Comparison of ENCODE assay signal across 15 cellular contexts in the genomic region with DNA sequence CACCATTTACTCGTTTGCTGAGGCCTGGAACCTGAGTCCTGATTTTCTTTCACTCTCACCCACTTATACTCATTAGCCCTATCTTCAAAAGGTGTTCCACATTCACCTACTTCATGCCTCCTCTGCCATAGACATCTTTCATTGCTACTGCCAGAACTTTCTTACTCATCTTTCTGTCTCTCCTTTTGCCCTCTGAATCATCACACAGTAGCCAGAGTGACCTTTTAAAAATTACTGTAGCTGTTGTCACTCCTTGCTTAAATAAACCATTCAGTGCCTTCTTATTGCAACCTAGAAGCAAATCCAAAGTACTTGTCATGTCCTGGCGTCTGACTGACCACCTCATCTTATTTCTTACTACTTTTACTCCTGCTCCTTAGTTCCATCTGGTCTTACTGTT. TPM values are rescaled to one million over a fixed set of nuclear protein-coding genes. Genes with fewer than 3 reads are reported as not detected.
DNase-seq lines count a peak whose midpoint lies in the region; ATAC-seq and TF ChIP-seq lines count a peak whose summit lies in the region.
"Had no signal": no experiment of that assay in that cellular context is flagged by ENCODE, and none has a peak within 500 bp of the region (broad histone marks: within the 10 kb centered on the region; RNA-seq: fewer than 3 reads in every experiment).

No MANE protein-coding gene starts in this region.

- TF ChIP-seq CTCF in SK-N-SH (IDR thresholded peaks at IDR 0.05) (no peak), fibroblast of villous mesenchyme (IDR thresholded peaks at IDR 0.05; ENCODE audit: insufficient read depth, low read depth, low read length) (no peak)

- H3K79me2 ChIP-seq in SK-N-SH (ENCODE audit: insufficient read depth): peaks cover 85% of the 10 kb centered on the region

- no peaks in the 10 kb centered on the region for H3K9me2 ChIP-seq in SK-N-SH

- H3K4me3 Mint-ChIP-seq in activated naive CD8-positive, alpha-beta T cell treated with anti-CD3 and anti-CD28 coated beads, Interleukin-2, amount 50 U/mL, for 24 hours: no peak overlapping the region
- no peak overlapping the region for H3K4me3 Mint-ChIP-seq in activated naive CD8-positive, alpha-beta T cell treated with anti-CD3 and anti-CD28 coated beads for 36 hours
- no peak overlapping the region for H3K4me3 Mint-ChIP-seq in stimulated activated effector memory CD8-positive, alpha-beta T cell treated with anti-CD3 and anti-CD28 coated beads, Interleukin-12 subunit alpha, Interleukin-12 subunit beta, amount 100 ng/mL, for 72 hours
- H3K4me3 Mint-ChIP-seq: B cell had no signal

- H3K36me3 ChIP-seq in SK-N-SH (replicated peaks in 1 of 2; ENCODE audit: control insufficient read depth in 1 of 2, insufficient read depth in 2 of 2, low read length in 1 of 2): peaks cover 52 to 71% of the 10 kb centered on the region in 2 experiments

- 6% methylated on average over 2 of the region's 2 CpGs for WGBS in SK-N-SH (ENCODE audit: low lambda C conversion rate)

- H3K9ac ChIP-seq in SK-N-SH: no peak overlapping the region; the same call in 1 of the 2 replicates

- peak; percentile 84 for ATAC-seq in activated naive CD8-positive, alpha-beta T cell treated with anti-CD3 and anti-CD28 coated beads, Interleukin-2, amount 50 U/mL, for 24 hours
- peak; percentile 76 for ATAC-seq in stimulated activated effector memory CD8-positive, alpha-beta T cell treated with anti-CD3 and anti-CD28 coated beads, Interleukin-12 subunit alpha, Interleukin-12 subunit beta, amount 100 ng/mL, for 72 hours
- no peak for ATAC-seq in GM21515 (IDR thresholded peaks at IDR 0.05; ENCODE audit: unreplicated experiment)

- H3K4me3 ChIP-seq in SK-N-SH (ENCODE audit: low read depth in 2 of 2, low read length in 1 of 2): no peak overlapping the region
- no peak overlapping the region for H3K4me3 ChIP-seq in fibroblast of villous mesenchyme (ENCODE audit: low read depth, low read length)

- no peaks in the 10 kb centered on the region for H3K9me3 ChIP-seq in SK-N-SH

- TF ChIP-seq EP300 in SK-N-SH (IDR thresholded peaks at IDR 0.05; ENCODE audit: borderline replicate concordance in 1 of 2, low read depth in 1 of 2, low read length in 1 of 2): peak in 1 of 2 experiments; percentile 53; a peak in 1 of 4 replicates

- H3K36me3 Mint-ChIP-seq in activated naive CD8-positive, alpha-beta T cell treated with anti-CD3 and anti-CD28 coated beads, Interleukin-2, amount 50 U/mL, for 24 hours (ENCODE audit: low read depth): peaks cover 56% of the 10 kb centered on the region
- H3K36me3 Mint-ChIP-seq in activated naive CD8-positive, alpha-beta T cell treated with anti-CD3 and anti-CD28 coated beads for 36 hours: peaks cover 30% of the 10 kb centered on the region
- H3K36me3 Mint-ChIP-seq in stimulated activated effector memory CD8-positive, alpha-beta T cell treated with anti-CD3 and anti-CD28 coated beads, Interleukin-12 subunit alpha, Interleukin-12 subunit beta, amount 100 ng/mL, for 72 hours: peaks cover 73% of the 10 kb centered on the region

- peaks cover 75% of the 10 kb centered on the region for H4K20me1 ChIP-seq in SK-N-SH (ENCODE audit: insufficient read depth)

- no peaks in the 10 kb centered on the region for H3K27me3 ChIP-seq in SK-N-SH (ENCODE audit: insufficient read depth)

- H3K4me2 ChIP-seq in SK-N-SH: peak overlapping the region; percentile 42

- H3K27me3 Mint-ChIP-seq in activated naive CD8-positive, alpha-beta T cell treated with anti-CD3 and anti-CD28 coated beads, Interleukin-2, amount 50 U/mL, for 24 hours: no peaks in the 10 kb centered on the region
- H3K27me3 Mint-ChIP-seq in activated naive CD8-positive, alpha-beta T cell treated with anti-CD3 and anti-CD28 coated beads for 36 hours: no peaks in the 10 kb centered on the region
- H3K27me3 Mint-ChIP-seq: B cell had no signal

- TF ChIP-seq RAD21 in SK-N-SH (IDR thresholded peaks at IDR 0.05; ENCODE audit: low read length): no peak

- CTCF ChIA-PET in SK-N-SH (lab: Yijun Ruan, JAX): interaction anchor here (1.4 to 1.8 kb wide), 2 partner anchors 65 to 132 kb away, joined by 3 to 4 read pairs; no protein-coding TSS in a partner anchor

- H3K4me1 ChIP-seq in SK-N-SH (ENCODE audit: control insufficient read depth in 1 of 2, insufficient read depth in 2 of 2, low read depth in 1 of 2, low read length in 1 of 2): peaks cover 16 to 17% of the 10 kb centered on the region in 2 experiments; a peak in 3 of 4 replicates

- H2AFZ ChIP-seq in SK-N-SH (ENCODE audit: low read depth): no peak overlapping the region

- H3K9me3 Mint-ChIP-seq in activated naive CD8-positive, alpha-beta T cell treated with anti-CD3 and anti-CD28 coated beads, Interleukin-2, amount 50 U/mL, for 24 hours: no peaks in the 10 kb centered on the region
- no peaks in the 10 kb centered on the region for H3K9me3 Mint-ChIP-seq in activated naive CD8-positive, alpha-beta T cell treated with anti-CD3 and anti-CD28 coated beads for 36 hours
- no peaks in the 10 kb centered on the region for H3K9me3 Mint-ChIP-seq in stimulated activated effector memory CD8-positive, alpha-beta T cell treated with anti-CD3 and anti-CD28 coated beads, Interleukin-12 subunit alpha, Interleukin-12 subunit beta, amount 100 ng/mL, for 72 hours

- DNase-seq in activated naive CD8-positive, alpha-beta T cell treated with anti-CD3 and anti-CD28 coated beads, Interleukin-2, amount 50 U/mL, for 24 hours: no peak
- DNase-seq in activated naive CD8-positive, alpha-beta T cell treated with anti-CD3 and anti-CD28 coated beads for 36 hours: no peak
- DNase-seq in SK-N-SH (no peak), fibroblast of villous mesenchyme (ENCODE audit: low read depth) (peak; percentile 44), AML-193 (lab: John Stamatoyannopoulos, UW) (no peak), GM19240 (ENCODE audit: insufficient read length, low spot score) (no peak)
- DNase-seq in stimulated activated effector memory CD8-positive, alpha-beta T cell treated with anti-CD3 and anti-CD28 coated beads, Interleukin-12 subunit alpha, Interleukin-12 subunit beta, amount 100 ng/mL, for 72 hours (ENCODE audit: low spot score in 2 of 2): no peak
- DNase-seq: caudate nucleus; KG1; NCI-H2107; nucleus accumbens; OCI-M1; stimulated activated CD4-positive, alpha-beta T cell treated with anti-CD3 and anti-CD28 coated beads, Interleukin-4, amount 100 ng/mL, for 4 hours had no signal

- peaks cover 23% of the 10 kb centered on the region for H3K4me1 Mint-ChIP-seq in activated naive CD8-positive, alpha-beta T cell treated with anti-CD3 and anti-CD28 coated beads, Interleukin-2, amount 50 U/mL, for 24 hours
- peaks cover 23% of the 10 kb centered on the region for H3K4me1 Mint-ChIP-seq in activated naive CD8-positive, alpha-beta T cell treated with anti-CD3 and anti-CD28 coated beads for 36 hours
- H3K4me1 Mint-ChIP-seq in stimulated activated effector memory CD8-positive, alpha-beta T cell treated with anti-CD3 and anti-CD28 coated beads, Interleukin-12 subunit alpha, Interleukin-12 subunit beta, amount 100 ng/mL, for 72 hours: peaks cover 36% of the 10 kb centered on the region

- H3K27ac ChIP-seq in SK-N-SH (ENCODE audit: low read depth in 2 of 2, low read length in 1 of 2): peak overlapping the region; percentile 83 to 95

- H3F3A ChIP-seq in SK-N-SH (replicated peaks; ENCODE audit: insufficient read depth): peaks cover 41% of the 10 kb centered on the region

- POLR2A ChIA-PET in SK-N-SH (lab: Yijun Ruan, JAX): no interaction called here

- peak overlapping the region; percentile 30 for H3K27ac Mint-ChIP-seq in activated naive CD8-positive, alpha-beta T cell treated with anti-CD3 and anti-CD28 coated beads, Interleukin-2, amount 50 U/mL, for 24 hours
- H3K27ac Mint-ChIP-seq in activated naive CD8-positive, alpha-beta T cell treated with anti-CD3 and anti-CD28 coated beads for 36 hours: no peak overlapping the region
- peak overlapping the region; percentile 24 for H3K27ac Mint-ChIP-seq in stimulated activated effector memory CD8-positive, alpha-beta T cell treated with anti-CD3 and anti-CD28 coated beads, Interleukin-12 subunit alpha, Interleukin-12 subunit beta, amount 100 ng/mL, for 72 hours
- H3K27ac Mint-ChIP-seq: B cell had no signal

TF ChIP-seq in SK-N-SH, 30 proteins besides CTCF, POLR2A, EP300 and RAD21 (continues in another document):
- TF ChIP-seq TCF12 (IDR thresholded peaks at IDR 0.05): peak; percentile 58; the same call in 1 of the 2 replicates
- TF ChIP-seq, protein P1, sequence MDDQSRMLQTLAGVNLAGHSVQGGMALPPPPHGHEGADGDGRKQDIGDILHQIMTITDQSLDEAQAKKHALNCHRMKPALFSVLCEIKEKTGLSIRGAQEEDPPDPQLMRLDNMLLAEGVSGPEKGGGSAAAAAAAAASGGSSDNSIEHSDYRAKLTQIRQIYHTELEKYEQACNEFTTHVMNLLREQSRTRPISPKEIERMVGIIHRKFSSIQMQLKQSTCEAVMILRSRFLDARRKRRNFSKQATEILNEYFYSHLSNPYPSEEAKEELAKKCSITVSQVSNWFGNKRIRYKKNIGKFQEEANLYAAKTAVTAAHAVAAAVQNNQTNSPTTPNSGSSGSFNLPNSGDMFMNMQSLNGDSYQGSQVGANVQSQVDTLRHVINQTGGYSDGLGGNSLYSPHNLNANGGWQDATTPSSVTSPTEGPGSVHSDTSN (IDR thresholded peaks at IDR 0.05): peak; percentile 83
- no peak for TF ChIP-seq FOXM1 (IDR thresholded peaks at IDR 0.05; ENCODE audit: low read depth)
- peak; percentile 87 for TF ChIP-seq JUND (IDR thresholded peaks at IDR 0.05)
- peak; percentile 16; the same call in 1 of the 2 replicates for TF ChIP-seq POLR2AphosphoS5 (IDR thresholded peaks at IDR 0.05; ENCODE audit: low read depth, low read length)
- no peak for TF ChIP-seq MXI1 (IDR thresholded peaks at IDR 0.05; ENCODE audit: low read depth, low read length)
- no peak for TF ChIP-seq RCOR1 (IDR thresholded peaks at IDR 0.05; ENCODE audit: low read length)
- TF ChIP-seq, protein P2, sequence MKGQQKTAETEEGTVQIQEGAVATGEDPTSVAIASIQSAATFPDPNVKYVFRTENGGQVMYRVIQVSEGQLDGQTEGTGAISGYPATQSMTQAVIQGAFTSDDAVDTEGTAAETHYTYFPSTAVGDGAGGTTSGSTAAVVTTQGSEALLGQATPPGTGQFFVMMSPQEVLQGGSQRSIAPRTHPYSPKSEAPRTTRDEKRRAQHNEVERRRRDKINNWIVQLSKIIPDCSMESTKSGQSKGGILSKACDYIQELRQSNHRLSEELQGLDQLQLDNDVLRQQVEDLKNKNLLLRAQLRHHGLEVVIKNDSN (IDR thresholded peaks at IDR 0.05; ENCODE audit: borderline replicate concordance, low read depth): no peak
- TF ChIP-seq RXRA (IDR thresholded peaks at IDR 0.05; ENCODE audit: borderline replicate concordance, low read depth): peak; percentile 98

RNA-seq across cellular contexts. Expression of a gene that starts 38.2 kb away (rescaled TPM):
- total RNA-seq in activated naive CD8-positive, alpha-beta T cell treated with anti-CD3 and anti-CD28 coated beads for 36 hours: 100 to 1,000 TPM; 124 to 130 TPM
- 202 and 257 TPM in 2 replicates for polyA plus RNA-seq in SK-N-SH (2012; rRNA removed)
- 276 and 300 TPM in 2 replicates for polyA plus RNA-seq in SK-N-SH (2012; cell fraction: cytosol; rRNA removed)
- 68.9 and 142 TPM in 2 replicates for polyA plus RNA-seq in SK-N-SH (2012; cell fraction: nucleus; rRNA removed)
- total RNA-seq in fibroblast of villous mesenchyme: 113 and 190 TPM in 2 replicates
